Comparison of ENCODE assay signal across 26 cellular contexts in the genomic region with DNA sequence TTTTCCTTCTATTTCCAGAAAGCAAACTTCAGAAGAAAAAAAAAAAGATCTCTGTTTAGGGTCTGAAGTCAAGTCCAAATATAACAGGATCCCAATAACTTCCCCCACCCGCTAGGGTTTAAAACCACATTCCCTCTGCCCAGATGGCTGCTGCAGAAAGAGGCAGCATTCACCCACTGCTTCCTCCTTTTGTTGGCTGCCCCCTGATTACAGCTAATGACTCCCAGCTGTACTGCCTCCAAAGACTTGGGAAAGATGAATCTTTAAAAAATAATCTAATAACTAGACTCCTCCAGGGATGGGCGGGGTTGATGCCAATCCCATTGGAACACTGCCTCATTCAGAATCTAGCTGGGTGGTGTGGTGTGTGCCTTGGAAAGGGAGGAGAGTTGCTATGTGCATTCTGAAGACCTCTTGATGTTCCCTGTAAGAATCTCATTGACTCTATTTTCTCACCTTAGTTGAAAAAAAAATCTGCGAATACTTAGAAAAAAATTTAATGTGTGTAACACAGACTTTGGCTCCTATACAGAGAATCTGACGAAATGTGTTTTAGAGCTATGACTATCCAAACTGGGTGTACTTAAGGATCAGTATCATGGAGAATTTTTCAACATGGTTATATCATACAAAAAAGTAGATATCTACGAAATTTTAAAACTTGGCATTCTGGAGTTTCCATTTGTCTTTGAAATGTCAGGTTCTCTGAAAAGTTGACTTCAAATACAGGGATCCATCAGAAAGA.
DNase-seq lines count a peak whose midpoint lies in the region; TF ChIP-seq lines count a peak whose summit lies in the region.
"Had no signal": no experiment of that assay in that cellular context is flagged by ENCODE, and none has a peak within 500 bp of the region (broad histone marks: within the 10 kb centered on the region; RNA-seq: fewer than 3 reads in every experiment).

No MANE protein-coding gene starts in this region.

- H3K9me3 ChIP-seq in smooth muscle cell (replicated peaks; ENCODE audit: low read depth) = no peaks in the 10 kb centered on the region
- H3K9me3 ChIP-seq: Peyer's patch, SJSA1, stomach, tibial artery had no signal

- H3K79me2 ChIP-seq in smooth muscle cell (ENCODE audit: low read depth) = no peaks in the 10 kb centered on the region

- H3F3A ChIP-seq in smooth muscle cell (ENCODE audit: low read depth) = no peaks in the 10 kb centered on the region

- TF ChIP-seq CTCF in smooth muscle cell (IDR thresholded peaks at IDR 0.05; ENCODE audit: borderline replicate concordance, insufficient read depth, poor library complexity, severe bottlenecking) = no peak

- no peaks in the 10 kb centered on the region for H3K27me3 ChIP-seq in smooth muscle cell (ENCODE audit: low read depth)
- H3K27me3 ChIP-seq: Peyer's patch, tibial artery had no signal

- H3K4me3 ChIP-seq in smooth muscle cell = no peak overlapping the region
- H3K4me3 ChIP-seq: coronary artery, Peyer's patch, SJSA1, stomach, tibial artery had no signal

- no peaks in the 10 kb centered on the region for H3K4me1 ChIP-seq in smooth muscle cell (ENCODE audit: low read depth)
- H3K4me1 ChIP-seq: Peyer's patch, SJSA1, stomach, tibial artery had no signal

- H3K36me3 ChIP-seq in smooth muscle cell (ENCODE audit: low read depth) = no peaks in the 10 kb centered on the region
- H3K36me3 ChIP-seq: Peyer's patch, SJSA1, stomach, tibial artery had no signal

- H3K9ac ChIP-seq in smooth muscle cell (ENCODE audit: low read depth) = no peak overlapping the region

- peak overlapping the region; percentile 23 for H2AFZ ChIP-seq in smooth muscle cell (ENCODE audit: low read depth)

- no peaks in the 10 kb centered on the region for H4K20me1 ChIP-seq in smooth muscle cell (ENCODE audit: low read depth)

- no peak overlapping the region for H3K4me2 ChIP-seq in smooth muscle cell

- peak overlapping the region; percentile 6 for H3K27ac ChIP-seq in smooth muscle cell (ENCODE audit: low read depth)
- H3K27ac ChIP-seq: coronary artery, Peyer's patch, SJSA1, stomach, tibial artery had no signal

- WGBS in smooth muscle cell (ENCODE audit: low lambda C conversion rate) = 68% methylated on average over 5 of the region's 5 CpGs

- DNase-seq in NOMO-1 treated with DMSO at 0.1 percent for 48 hours (lab: John Stamatoyannopoulos, UW; ENCODE audit: unreplicated experiment) (peak; percentile 4), NOMO-1 (lab: John Stamatoyannopoulos, UW; ENCODE audit: unreplicated experiment in 2 of 2) (no peak), RPMI7951 (ENCODE audit: low read depth) (peak; percentile 53), fibroblast of peridontal ligament (ENCODE audit: extremely low read depth) (peak; percentile 75), smooth muscle cell (lab: John Stamatoyannopoulos, UW; ENCODE audit: unreplicated experiment) (no peak), NCI-H774 (lab: John Stamatoyannopoulos, UW) (no peak), KG1 (lab: John Stamatoyannopoulos, UW) (no peak)
- DNase-seq in activated CD4-positive, alpha-beta T cell treated with anti-CD3 and anti-CD28 coated beads for 48 hours = no peak
- DNase-seq: activated CD4-positive, CD25-positive, alpha-beta regulatory T cell treated with anti-CD3 and anti-CD28 coated beads, Interleukin-2, amount 50 U/mL, for 72 hours; activated CD8-positive, alpha-beta T cell treated with anti-CD3 and anti-CD28 coated beads for 36 hours; activated naive CD8-positive, alpha-beta T cell treated with anti-CD3 and anti-CD28 coated beads for 36 hours; aorta; DMS53; islet precursor cell; midbrain; natural killer cell; NCI-H1436; NCI-H2081 treated with DMSO at 0.1 percent for 48 hours; Peyer's patch; stimulated activated CD4-positive, alpha-beta T cell treated with anti-CD3 and anti-CD28 coated beads, Interleukin-1b, Interleukin-23, amount 100 ng/mL, for 48 hours; stimulated activated CD8-positive, alpha-beta memory T cell treated with anti-CD3 and anti-CD28 coated beads, Interleukin-4, amount 100 ng/mL, for 48 hours; stomach; T-helper 17 cell had no signal

Comparison
In these comparisons a context has a peak if more than half of its experiments do, and no peak if none do; other contexts are left out.
1. DNase-seq: peak in NOMO-1 treated with DMSO at 0.1 percent for 48 hours (single experiment), RPMI7951 (single experiment) and fibroblast of peridontal ligament (single experiment); none in NOMO-1 (0 of 2), smooth muscle cell (single experiment), NCI-H774 (single experiment), KG1 (single experiment) and activated CD4-positive, alpha-beta T cell treated with anti-CD3 and anti-CD28 coated beads for 48 hours (single experiment).